ENCODE assay signal across 12 cellular contexts in the genomic region with DNA sequence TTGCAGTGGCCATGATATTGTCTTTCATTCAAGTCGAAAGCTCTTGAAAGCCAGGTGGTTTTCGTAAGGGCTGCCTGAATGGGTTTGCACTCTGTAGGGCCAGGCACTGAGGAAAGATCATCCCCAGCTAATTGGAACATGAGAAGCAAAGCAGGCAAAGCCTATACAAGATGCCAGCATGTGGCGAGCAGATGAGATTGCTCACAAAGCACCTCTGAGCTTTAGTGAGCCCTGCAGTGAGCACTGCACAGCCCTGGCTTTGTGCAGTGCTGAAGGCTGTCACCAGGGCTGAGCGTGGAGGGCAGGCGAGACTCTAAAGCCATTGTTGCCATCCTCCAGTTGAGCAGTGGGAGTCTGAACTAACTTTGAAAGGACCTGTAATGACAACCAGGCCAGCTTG. TPM values are rescaled to one million over a fixed set of nuclear protein-coding genes. Genes with fewer than 3 reads are reported as not detected.
DNase-seq lines count a peak whose midpoint lies in the region; ATAC-seq and TF ChIP-seq lines count a peak whose summit lies in the region.
"Had no signal": no experiment of that assay in that cellular context is flagged by ENCODE, and none has a peak within 500 bp of the region (broad histone marks: within the 10 kb centered on the region; RNA-seq: fewer than 3 reads in every experiment).

No MANE protein-coding gene starts in this region.

- no peak for ATAC-seq in activated T-helper 17 cell treated with anti-CD3 and anti-CD28 coated beads, Interleukin-2, amount 50 U/mL, for 72 hours (replicated peaks)
- no peak for ATAC-seq in GM19463 (IDR thresholded peaks at IDR 0.05; ENCODE audit: unreplicated experiment)
- no peak for ATAC-seq in effector memory CD8-positive, alpha-beta T cell (replicated peaks)
- ATAC-seq: PC-3 had no signal

- H3K27me3 Mint-ChIP-seq in activated T-helper 17 cell treated with anti-CD3 and anti-CD28 coated beads, Interleukin-2, amount 50 U/mL, for 72 hours = no peaks in the 10 kb centered on the region
- H3K27me3 Mint-ChIP-seq in neural crest cell (ENCODE audit: low read depth) = no peaks in the 10 kb centered on the region
- H3K27me3 Mint-ChIP-seq in effector memory CD8-positive, alpha-beta T cell = no peaks in the 10 kb centered on the region

- H3K27ac Mint-ChIP-seq in activated T-helper 17 cell treated with anti-CD3 and anti-CD28 coated beads, Interleukin-2, amount 50 U/mL, for 72 hours = peak overlapping the region; percentile 16
- peak overlapping the region; percentile 24 for H3K27ac Mint-ChIP-seq in neural crest cell (ENCODE audit: unreplicated experiment)
- no peak overlapping the region for H3K27ac Mint-ChIP-seq in effector memory CD8-positive, alpha-beta T cell

- H3K4me3 Mint-ChIP-seq in activated T-helper 17 cell treated with anti-CD3 and anti-CD28 coated beads, Interleukin-2, amount 50 U/mL, for 72 hours = no peak overlapping the region
- no peak overlapping the region for H3K4me3 Mint-ChIP-seq in neural crest cell
- no peak overlapping the region for H3K4me3 Mint-ChIP-seq in effector memory CD8-positive, alpha-beta T cell

- peaks cover 4% of the 10 kb centered on the region for H3K4me1 Mint-ChIP-seq in activated T-helper 17 cell treated with anti-CD3 and anti-CD28 coated beads, Interleukin-2, amount 50 U/mL, for 72 hours
- H3K4me1 Mint-ChIP-seq in neural crest cell = peaks cover 12% of the 10 kb centered on the region
- H3K4me1 Mint-ChIP-seq in effector memory CD8-positive, alpha-beta T cell (ENCODE audit: low read depth in 2 of 2) = peaks cover 0 to 3% of the 10 kb centered on the region in 2 donors

- H3K36me3 Mint-ChIP-seq in activated T-helper 17 cell treated with anti-CD3 and anti-CD28 coated beads, Interleukin-2, amount 50 U/mL, for 72 hours (ENCODE audit: low read depth) = peaks cover 26% of the 10 kb centered on the region
- peaks cover 10% of the 10 kb centered on the region for H3K36me3 Mint-ChIP-seq in neural crest cell (ENCODE audit: low read depth)
- H3K36me3 Mint-ChIP-seq in effector memory CD8-positive, alpha-beta T cell (ENCODE audit: insufficient read depth) = peaks cover 7% of the 10 kb centered on the region

- no peak for TF ChIP-seq CTCF in neural crest cell (conservative IDR thresholded peaks at IDR 0.05)

- DNase-seq in SHP77 (lab: John Stamatoyannopoulos, UW) (peak; percentile 40 to 46), SHP77 treated with DMSO at 0.1 percent for 48 hours (lab: John Stamatoyannopoulos, UW) (no peak), NCI-H2029 (lab: John Stamatoyannopoulos, UW) (peak; percentile 39), neural crest cell (ENCODE audit: low read depth, low spot score) (peak; percentile 14), NOMO-1 (lab: John Stamatoyannopoulos, UW; ENCODE audit: unreplicated experiment in 2 of 2) (no peak)
- DNase-seq in effector memory CD8-positive, alpha-beta T cell = no peak
- DNase-seq: brain microvascular endothelial cell, GF-D8, PC-3, transverse colon had no signal

- no peaks in the 10 kb centered on the region for H3K9me3 Mint-ChIP-seq in activated T-helper 17 cell treated with anti-CD3 and anti-CD28 coated beads, Interleukin-2, amount 50 U/mL, for 72 hours
- H3K9me3 Mint-ChIP-seq in neural crest cell = no peaks in the 10 kb centered on the region
- H3K9me3 Mint-ChIP-seq in effector memory CD8-positive, alpha-beta T cell = no peaks in the 10 kb centered on the region

RNA-seq across cellular contexts. Expression of a gene that starts 53.8 kb away (rescaled TPM):
- 10 to 100 TPM; 26.8 to 36.5 TPM for total RNA-seq in activated T-helper 17 cell treated with anti-CD3 and anti-CD28 coated beads, Interleukin-2, amount 50 U/mL, for 72 hours
- 71.0 and 74.3 TPM in 2 replicates for total RNA-seq in neural crest cell

Comparison
In these comparisons a context has a peak if more than half of its experiments do, and no peak if none do; other contexts are left out.
1. DNase-seq: peak in SHP77 (2 of 2), NCI-H2029 (single experiment) and neural crest cell (single experiment); none in SHP77 treated with DMSO at 0.1 percent for 48 hours (single experiment), NOMO-1 (0 of 2) and effector memory CD8-positive, alpha-beta T cell (0 of 3).
2. H3K27ac Mint-ChIP-seq: peak in activated T-helper 17 cell treated with anti-CD3 and anti-CD28 coated beads, Interleukin-2, amount 50 U/mL, for 72 hours (single experiment) and neural crest cell (single experiment); none in effector memory CD8-positive, alpha-beta T cell (0 of 2).